28 cellular contexts compared by ENCODE assay signal in the genomic region with DNA sequence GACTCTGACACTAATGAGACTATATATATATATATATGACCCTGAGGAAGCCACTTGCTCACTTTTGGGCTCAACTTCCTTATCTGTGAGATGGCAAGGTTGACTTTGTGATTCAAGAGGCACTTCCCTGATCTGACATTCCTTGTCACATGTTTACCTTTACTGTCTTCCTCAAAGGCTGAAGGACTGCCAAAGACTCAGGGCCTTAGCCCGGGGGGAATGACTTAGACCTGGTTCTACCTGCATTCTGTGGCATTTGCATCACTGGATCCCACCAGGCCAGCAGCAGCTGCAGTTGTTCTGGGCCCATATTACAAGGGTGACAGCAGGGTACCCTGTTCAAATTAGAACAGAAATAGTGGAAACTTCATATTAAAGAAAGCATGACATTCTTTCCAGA. TPM values are rescaled to one million over a fixed set of nuclear protein-coding genes. Genes with fewer than 3 reads are reported as not detected.
"Had no signal": no experiment of that assay in that cellular context is flagged by ENCODE, and none has a peak within 500 bp of the region (broad histone marks: within the 10 kb centered on the region; RNA-seq: fewer than 3 reads in every experiment).

No MANE protein-coding gene starts in this region.

- H2AFZ ChIP-seq: neural progenitor cell had no signal

- H3K4me3 Mint-ChIP-seq: dendritic cell treated with granulocyte-macrophage colony-stimulating factor and Interleukin-4, amounts not matched to agents 40 ng/mL and 50 ng/mL, for 4 days; endodermal cell; immature natural killer cell; naive B cell; natural killer cell treated with Interleukin-12 subunit alpha and Interleukin-12 subunit beta and Interleukin-15 and Interleukin-18, amount 100 ng/mL, for 72 hours had no signal

- H3K36me3 ChIP-seq: colonic mucosa, esophagus squamous epithelium, heart right ventricle, lower lobe of right lung, neural progenitor cell, prostate gland, right atrium auricular region, stomach, thyroid gland, upper lobe of left lung had no signal

- H3K9ac ChIP-seq: neural progenitor cell had no signal

- H3K9me3 ChIP-seq: colonic mucosa, esophagus squamous epithelium, heart right ventricle, lower lobe of right lung, prostate gland, right atrium auricular region, thyroid gland, upper lobe of left lung had no signal

- H3K4me1 ChIP-seq: colonic mucosa, lower lobe of right lung, prostate gland had no signal

- H3K27ac ChIP-seq: colonic mucosa, esophagus squamous epithelium, heart right ventricle, lower lobe of right lung, neural progenitor cell, prostate gland, right atrium auricular region, stomach, thyroid gland, upper lobe of left lung had no signal

- DNase-seq: colonic mucosa; effector CD8-positive, alpha-beta T cell; endodermal cell; esophagus squamous epithelium; foreskin melanocyte; glutamatergic neuron; heart right ventricle; hippocampal formation; immature natural killer cell; left ventricle myocardium superior; lower lobe of right lung; naive B cell; stimulated activated CD4-positive, alpha-beta T cell treated with anti-CD3 and anti-CD28 coated beads, Interleukin-12 subunit alpha, Interleukin-12 subunit beta, amount 100 ng/mL, for 4 hours; stimulated activated CD4-positive, alpha-beta T cell treated with anti-CD3 and anti-CD28 coated beads, Interleukin-1b, Interleukin-23, amount 100 ng/mL, for 48 hours; stimulated activated CD4-positive, alpha-beta T cell treated with anti-CD3 and anti-CD28 coated beads, Interleukin-4, amount 100 ng/mL, for 1 hour; stimulated activated CD8-positive, alpha-beta memory T cell treated with anti-CD3 and anti-CD28 coated beads, Interleukin-4, amount 100 ng/mL, for 48 hours; stimulated activated naive CD4-positive, alpha-beta T cell treated with Interleukin-2 at 50 U/mL for 16 hours; stomach; thyroid gland; upper lobe of left lung had no signal

- H3K36me3 Mint-ChIP-seq: immature natural killer cell; naive B cell; natural killer cell treated with Interleukin-12 subunit alpha and Interleukin-12 subunit beta and Interleukin-15 and Interleukin-18, amount 100 ng/mL, for 72 hours; neural progenitor cell had no signal

- H3K27ac Mint-ChIP-seq: dendritic cell treated with granulocyte-macrophage colony-stimulating factor and Interleukin-4, amounts not matched to agents 40 ng/mL and 50 ng/mL, for 4 days; endodermal cell; immature natural killer cell; naive B cell; natural killer cell treated with Interleukin-12 subunit alpha and Interleukin-12 subunit beta and Interleukin-15 and Interleukin-18, amount 100 ng/mL, for 72 hours; neural progenitor cell had no signal

- H3K4me2 ChIP-seq: smooth muscle cell had no signal

- H3K9me3 Mint-ChIP-seq: dendritic cell treated with granulocyte-macrophage colony-stimulating factor and Interleukin-4, amounts not matched to agents 40 ng/mL and 50 ng/mL, for 4 days; endodermal cell; immature natural killer cell; natural killer cell treated with Interleukin-12 subunit alpha and Interleukin-12 subunit beta and Interleukin-15 and Interleukin-18, amount 100 ng/mL, for 72 hours; neural progenitor cell had no signal

- ATAC-seq: heart right ventricle; left ventricle myocardium superior; lower lobe of right lung; natural killer cell treated with Interleukin-12 subunit alpha and Interleukin-12 subunit beta and Interleukin-15 and Interleukin-18, amount 100 ng/mL, for 72 hours; sciatic nerve had no signal

- H3K4me3 ChIP-seq: colonic mucosa, esophagus squamous epithelium, heart right ventricle, lower lobe of right lung, prostate gland, right atrium auricular region, smooth muscle cell, stomach, thyroid gland, upper lobe of left lung had no signal

RNA-seq across cellular contexts. Expression of a gene that starts 3.1 kb away (rescaled TPM):
- total RNA-seq: left ventricle myocardium superior, mononuclear cell had no signal
